Comparison of ENCODE assay signal across 1 cellular context in genomic region chr5:179776413-179776938, GRCh38.
TF ChIP-seq lines count a peak whose summit lies in the region.

No MANE protein-coding gene starts in this region.

TF ChIP-seq in GM12878, 131 proteins besides CTCF, POLR2A, EP300 and RAD21:
- TF ChIP-seq BRCA1 (IDR thresholded peaks at IDR 0.05; ENCODE audit: low read depth, low read length) (no peak), USF1 (IDR thresholded peaks at IDR 0.05; ENCODE audit: borderline replicate concordance, extremely low read length, insufficient read depth, low read depth, low read length) (no peak), SIN3A (IDR thresholded peaks at IDR 0.05; ENCODE audit: low read depth, low read length) (no peak), PML (IDR thresholded peaks at IDR 0.05; ENCODE audit: low read length) (no peak), ZBED1 (IDR thresholded peaks at IDR 0.05; ENCODE audit: borderline replicate concordance) (no peak), ESRRA (IDR thresholded peaks at IDR 0.05; ENCODE audit: low read length) (no peak), ZBTB40 (IDR thresholded peaks at IDR 0.05; ENCODE audit: borderline replicate concordance) (no peak), KAT2A (conservative IDR thresholded peaks at IDR 0.05; ENCODE audit: control insufficient read depth, low read depth, low read length) (no peak), NR2F1 (conservative IDR thresholded peaks at IDR 0.05) (no peak), CHD1 (IDR thresholded peaks at IDR 0.05; ENCODE audit: low read depth, low read length) (no peak), STAT3 (IDR thresholded peaks at IDR 0.05; ENCODE audit: low read depth, low read length) (no peak)
